ENCODE assay signal across 32 cellular contexts in genomic region chr5:3944930-3945329, GRCh38.
"Had no signal": no experiment of that assay in that cellular context is flagged by ENCODE, and none has a peak within 500 bp of the region (broad histone marks: within the 10 kb centered on the region; RNA-seq: fewer than 3 reads in every experiment).

No MANE protein-coding gene starts in this region.

- H3K4me3 ChIP-seq: adrenal gland, body of pancreas, breast epithelium had no signal

- H3K27me3 ChIP-seq: adrenal gland, body of pancreas, brain microvascular endothelial cell, breast epithelium had no signal

- H3K36me3 ChIP-seq: adrenal gland, brain microvascular endothelial cell, breast epithelium had no signal

- DNase-seq: activated B cell treated with CpG ODN at 0.5 μM for 24 hours; activated CD4-positive, alpha-beta memory T cell treated with anti-CD3 and anti-CD28 coated beads for 36 hours; activated CD4-positive, alpha-beta T cell treated with anti-CD3 and anti-CD28 coated beads for 4 hours; activated CD4-positive, alpha-beta T cell treated with anti-CD3 and anti-CD28 coated beads, Interleukin-2, amount 10 ng/mL, durations not matched to agents 24 days and 14 days; activated CD4-positive, alpha-beta T cell treated with anti-CD3 and anti-CD28 coated beads, Interleukin-2, amount 50 U/mL, for 1 hour; activated CD4-positive, alpha-beta T cell treated with anti-CD3 and anti-CD28 coated beads, Interleukin-2, amount 50 U/mL, for 4 hours; activated CD4-positive, CD25-positive, alpha-beta regulatory T cell treated with anti-CD3 and anti-CD28 coated beads, Interleukin-2, amount 50 U/mL, for 72 hours; activated CD8-positive, alpha-beta memory T cell treated with anti-CD3 and anti-CD28 coated beads, Interleukin-2, amount 50 U/mL, for 4 hours; activated CD8-positive, alpha-beta T cell treated with anti-CD3 and anti-CD28 coated beads for 36 hours; activated effector memory CD4-positive, alpha-beta T cell treated with anti-CD3 and anti-CD28 coated beads, Interleukin-2, amount 50 U/mL, for 16 hours; activated gamma-delta T cell treated with Interleukin-2 at 50 U/mL for 16 hours; activated naive CD4-positive, alpha-beta T cell; activated naive CD4-positive, alpha-beta T cell treated with anti-CD3 and anti-CD28 coated beads for 36 hours; activated naive CD4-positive, alpha-beta T cell treated with anti-CD3 and anti-CD28 coated beads, Interleukin-2, amount 50 U/mL, for 16 hours; activated naive CD8-positive, alpha-beta T cell treated with anti-CD3 and anti-CD28 coated beads for 36 hours; activated T-cell treated with anti-CD3 and anti-CD28 coated beads for 4 hours; activated T-cell treated with anti-CD3 and anti-CD28 coated beads, Interleukin-2, amount 50 U/mL, for 1 hour; activated T-cell treated with anti-CD3 and anti-CD28 coated beads, Interleukin-2, amount 50 U/mL, for 4 hours; activated T-cell treated with anti-CD3 and anti-CD28 coated beads, Interleukin-2, amount 50 U/mL, for 72 hours; adrenal gland; amniotic stem cell; aorta; body of pancreas; brain microvascular endothelial cell; central memory CD4-positive, alpha-beta T cell; T-helper 1 cell; T-helper 2 cell; T-helper 9 cell had no signal

- FAIRE-seq: astrocyte, TTC549 had no signal

- H3K4me1 ChIP-seq: adrenal gland, body of pancreas, breast epithelium had no signal

- H3K9me3 ChIP-seq: adrenal gland, body of pancreas, breast epithelium had no signal

- H3K27ac ChIP-seq: adrenal gland, body of pancreas, brain microvascular endothelial cell, breast epithelium, VCaP had no signal
